ENCODE assay signal across 20 cellular contexts in genomic region chr4:72744103-72744725, GRCh38.
DNase-seq lines count a peak whose midpoint lies in the region; ATAC-seq, FAIRE-seq and TF ChIP-seq lines count a peak whose summit lies in the region.
"Had no signal": no experiment of that assay in that cellular context is flagged by ENCODE, and none has a peak within 500 bp of the region (broad histone marks: within the 10 kb centered on the region; RNA-seq: fewer than 3 reads in every experiment).

No MANE protein-coding gene starts in this region.

- no peaks in the 10 kb centered on the region for H3K9me1 ChIP-seq in K562 (ENCODE audit: control insufficient read depth, insufficient read depth, low read length)

- ATAC-seq in K562 (no peak), pancreas (no peak)

- POLR2A ChIA-PET in K562 (lab: Yijun Ruan, JAX): no interaction called here

- H3K4me1 ChIP-seq in K562 (replicated peaks in 1 of 2; ENCODE audit: control insufficient read depth in 2 of 2, insufficient read depth in 2 of 2, low read length in 2 of 2) (no peaks in the 10 kb centered on the region), pancreas (no peaks in the 10 kb centered on the region)
- H3K4me1 ChIP-seq: Caco-2, HAP-1 had no signal

- FAIRE-seq in K562 (lab: Jason Lieb, UNC): no peak
- FAIRE-seq in pancreas (lab: Jason Lieb, UNC): no peak

- no peak for TF ChIP-seq POLR2A in K562 (conservative IDR thresholded peaks at IDR 0.05)

- intact Hi-C loops in K562 (cut with micrococcal nuclease): no loop called here
- intact Hi-C loops in pancreas (cut with DNase I): no loop called here

- no peak overlapping the region for H3K4me2 ChIP-seq in K562 (ENCODE audit: insufficient read depth, low read length)

- H3K27me3 ChIP-seq in K562 (ENCODE audit: control insufficient read depth in 2 of 2, insufficient read depth in 2 of 2, low read length in 2 of 2): no peaks in the 10 kb centered on the region
- H3K27me3 ChIP-seq in pancreas: no peaks in the 10 kb centered on the region

- no peaks in the 10 kb centered on the region for H3K79me2 ChIP-seq in K562 (ENCODE audit: control insufficient read depth, insufficient read depth, low read length)

- no peak overlapping the region for H3K27ac ChIP-seq in K562 (ENCODE audit: extremely low read depth, low read depth, low read length)
- H3K27ac ChIP-seq in pancreas: no peak overlapping the region
- H3K27ac ChIP-seq: HL-60 had no signal

- DNase-seq in M059J (ENCODE audit: low read depth): peak; percentile 1
- DNase-seq in K562 (ENCODE audit: extremely low read depth in 1 of 4, low spot score in 3 of 4): no peak
- peak; percentile 72 for DNase-seq in foreskin melanocyte
- no peak for DNase-seq in NOMO-1 (lab: John Stamatoyannopoulos, UW; ENCODE audit: unreplicated experiment in 2 of 2)
- DNase-seq in pancreas: no peak
- DNase-seq in HUDEP-2 (lab: John Stamatoyannopoulos, UW; ENCODE audit: unreplicated experiment in 76 of 76): no peak
- DNase-seq in T-helper 1 cell: no peak
- DNase-seq: ACHN; AML-193; Caco-2; NCI-H1105; NCI-H1694 treated with DMSO at 0.1 percent for 48 hours; NCI-H345; NCI-H69; NK-92 treated with Interleukin-12 subunit alpha and Interleukin-12 subunit beta, amount 100 ng/mL, for 24 hours; OCI-M1; RPMI8226; SIG-M5 had no signal

- BruUV-seq in K562 (replicated peaks; lab: Mats Ljungman, UMichigan): no TSS peak

- in situ Hi-C loops in K562 (cut with MboI): no loop called here

- no peak for TF ChIP-seq CTCF in K562 (IDR thresholded peaks at IDR 0.05 in 2 of 3, conservative IDR thresholded peaks at IDR 0.05 in 1 of 3; ENCODE audit: insufficient read depth in 2 of 3, low read depth in 1 of 3, low read length in 3 of 3)
- no peak for TF ChIP-seq CTCF in pancreas (IDR thresholded peaks at IDR 0.05)

- H3K36me3 ChIP-seq in K562 (ENCODE audit: control insufficient read depth, insufficient read depth, low read length): no peaks in the 10 kb centered on the region
- no peaks in the 10 kb centered on the region for H3K36me3 ChIP-seq in pancreas
- H3K36me3 ChIP-seq: HAP-1 had no signal

- H3K9me3 ChIP-seq in K562 (replicated peaks; ENCODE audit: control insufficient read depth, insufficient read depth, low read depth, low read length) (no peaks in the 10 kb centered on the region), pancreas (no peaks in the 10 kb centered on the region)
- H3K9me3 ChIP-seq: Caco-2, HAP-1 had no signal

- no peaks in the 10 kb centered on the region for H4K20me1 ChIP-seq in K562 (replicated peaks; ENCODE audit: control insufficient read depth, insufficient read depth, low read length)

- WGBS in K562 (ENCODE audit: insufficient coverage, low coverage, missing lambda C conversion rate): 30% methylated on average over 1 of the region's 1 CpG
- 90 to 91% methylated on average over 1 of the region's 1 CpG for WGBS in pancreas, 2 donors

- no peak overlapping the region for H3K4me3 ChIP-seq in K562
- no peak overlapping the region for H3K4me3 ChIP-seq in pancreas
- H3K4me3 ChIP-seq: HAP-1 had no signal

- H2AFZ ChIP-seq in K562 (ENCODE audit: low read depth, low read length): no peak overlapping the region

- CTCF ChIA-PET in K562 (lab: Yijun Ruan, JAX; ENCODE audit: low intra/inter-chr PET ratio): no interaction called here

- no peak for TF ChIP-seq EP300 in K562 (IDR thresholded peaks at IDR 0.05; ENCODE audit: low read length)

- H3K9ac ChIP-seq in K562 (ENCODE audit: insufficient read depth in 1 of 2, low read depth in 2 of 2, low read length in 2 of 2): no peak overlapping the region

- TF ChIP-seq RAD21 in K562 (CRISPR knock-in tag; conservative IDR thresholded peaks at IDR 0.05 in 1 of 2, IDR thresholded peaks at IDR 0.05 in 1 of 2): no peak

TF ChIP-seq in K562, 482 proteins besides CTCF, POLR2A, EP300 and RAD21:
- no peak for TF ChIP-seq ZNF696 (CRISPR knock-in tag; conservative IDR thresholded peaks at IDR 0.05)
- peak; percentile 59 for TF ChIP-seq CEBPB (tag; IDR thresholded peaks at IDR 0.05)
TF ChIP-seq in K562: peak in this region for 1.

Comparison
In these comparisons a context has a peak if more than half of its experiments do, and no peak if none do; other contexts are left out.
1. DNase-seq: peak in M059J (single experiment) and foreskin melanocyte (single experiment); none in K562 (0 of 4), NOMO-1 (0 of 2), pancreas (0 of 6), HUDEP-2 (0 of 76) and T-helper 1 cell (0 of 5).